ENCODE assay signal across 8 cellular contexts in the genomic region with DNA sequence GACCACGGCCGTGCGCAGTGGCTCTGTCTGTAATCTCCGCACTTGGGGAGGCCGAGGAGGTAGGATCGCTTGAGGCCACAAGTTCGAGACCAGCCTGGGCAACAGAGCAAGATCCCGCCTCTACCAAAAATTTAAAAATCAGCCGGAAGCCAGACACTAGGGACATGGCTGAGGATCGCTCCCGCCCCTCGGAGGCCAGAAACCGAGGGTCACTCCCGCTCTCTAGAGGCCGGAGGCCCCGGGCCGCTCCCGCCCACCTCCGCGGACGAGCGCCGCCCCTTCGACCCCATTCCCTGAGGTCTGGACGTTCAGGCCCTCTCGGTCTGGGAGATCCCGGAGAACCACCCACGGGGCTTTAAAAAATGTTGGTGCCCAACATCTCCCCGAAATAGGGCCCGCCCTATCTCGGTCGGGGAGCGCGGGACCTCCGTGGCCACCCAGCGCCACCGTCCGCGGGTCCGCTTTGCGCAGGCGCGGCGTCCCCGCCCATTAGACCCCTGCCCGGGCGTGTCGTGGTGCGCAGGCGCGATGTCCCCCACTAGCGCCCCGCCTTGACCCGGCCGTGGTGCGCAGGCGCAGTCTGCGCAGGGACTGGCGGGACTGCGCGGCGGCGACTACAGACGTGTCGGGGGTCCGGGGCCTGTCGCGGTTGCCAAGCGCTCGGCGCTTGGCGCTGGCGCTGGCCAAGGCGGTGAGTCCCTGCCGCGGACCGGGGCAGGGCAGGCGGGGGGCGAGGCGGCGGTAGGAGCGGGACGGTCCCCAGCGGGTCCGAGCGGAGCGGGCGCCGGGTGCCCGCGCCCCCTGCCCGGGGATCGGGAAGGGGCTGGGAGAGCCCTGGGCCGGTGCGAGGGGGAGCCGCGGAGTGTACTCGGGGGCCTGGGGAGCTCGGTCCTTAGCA.
A peak's percentile ranks its signal among the peaks of the same experiment; 100 is the strongest.
DNase-seq lines count a peak whose midpoint lies in the region; ATAC-seq and TF ChIP-seq lines count a peak whose summit lies in the region.
"Not testable (repeated sequence)": the region's sequence is repeated elsewhere in the genome, so short reads cannot be mapped to it uniquely, and the experiment has no call there.

No MANE protein-coding gene starts in this region.

- H3K4me3 ChIP-seq in A673 (ENCODE audit: low read depth, low read length, poor library complexity, severe bottlenecking) = peak overlapping the region; percentile 62

- not testable (repeated sequence) for H3K9me3 ChIP-seq in A673 (ENCODE audit: low read depth, low read length, poor library complexity, severe bottlenecking)

- intact Hi-C loops in A673 (cut with micrococcal nuclease; ENCODE audit: unreplicated experiment) = not testable (repeated sequence)

- TF ChIP-seq CTCF in A673 (conservative IDR thresholded peaks at IDR 0.05; ENCODE audit: low read depth, low read length) = not testable (repeated sequence)

- H3K27ac ChIP-seq in A673 (ENCODE audit: low read depth, low read length, poor library complexity, severe bottlenecking) = peak overlapping the region; percentile 72

- BruUV-seq in A673 (replicated peaks; lab: Mats Ljungman, UMichigan) = TSS peak; percentile 85

- H3K27me3 ChIP-seq in A673 (replicated peaks; ENCODE audit: insufficient read depth, low read depth, low read length, poor library complexity) = not testable (repeated sequence)

- H3K36me3 ChIP-seq in A673 (ENCODE audit: insufficient read depth, low read length, poor library complexity, severe bottlenecking) = not testable (repeated sequence)

- DNase-seq in A673 (ENCODE audit: low spot score) (peak; percentile 82), RKO (ENCODE audit: low spot score) (peak; percentile 59), medulla oblongata (ENCODE audit: extremely low spot score) (peak; percentile 90)
- DNase-seq in activated T-helper 1 cell treated with anti-CD3 and anti-CD28 coated beads, Interleukin-2, amount 50 U/mL, for 16 hours (ENCODE audit: low read depth in 1 of 2, low spot score in 1 of 2) = peak; percentile 66 to 76
- not testable (repeated sequence) for DNase-seq in erythroblast (lab: John Stamatoyannopoulos, UW)
- DNase-seq in stimulated activated CD4-positive, alpha-beta T cell treated with anti-CD3 and anti-CD28 coated beads, Interleukin-12 subunit alpha, Interleukin-12 subunit beta, amount 100 ng/mL, for 48 hours (ENCODE audit: low read depth in 2 of 3, low spot score in 1 of 3) = peak; percentile 47 to 89 (median 86)

- CTCF ChIA-PET in A673 (lab: Charles Lee) = not testable (repeated sequence)

- ATAC-seq in GM19035 (IDR thresholded peaks at IDR 0.05; ENCODE audit: unreplicated experiment) (peak; percentile 83), HG03045 (IDR thresholded peaks at IDR 0.05; ENCODE audit: unreplicated experiment) (peak; percentile 88)

- peak; percentile 31 for TF ChIP-seq POLR2A in erythroblast (IDR thresholded peaks at IDR 0.05; ENCODE audit: low read length)

- not testable (repeated sequence) for H3K4me1 ChIP-seq in A673 (ENCODE audit: insufficient read depth, low read length, poor library complexity, severe bottlenecking)

- POLR2A ChIA-PET in A673 (lab: Charles Lee; ENCODE audit: low non-redundant PET) = not testable (repeated sequence)
